33 cellular contexts compared by ENCODE assay signal in the genomic region with DNA sequence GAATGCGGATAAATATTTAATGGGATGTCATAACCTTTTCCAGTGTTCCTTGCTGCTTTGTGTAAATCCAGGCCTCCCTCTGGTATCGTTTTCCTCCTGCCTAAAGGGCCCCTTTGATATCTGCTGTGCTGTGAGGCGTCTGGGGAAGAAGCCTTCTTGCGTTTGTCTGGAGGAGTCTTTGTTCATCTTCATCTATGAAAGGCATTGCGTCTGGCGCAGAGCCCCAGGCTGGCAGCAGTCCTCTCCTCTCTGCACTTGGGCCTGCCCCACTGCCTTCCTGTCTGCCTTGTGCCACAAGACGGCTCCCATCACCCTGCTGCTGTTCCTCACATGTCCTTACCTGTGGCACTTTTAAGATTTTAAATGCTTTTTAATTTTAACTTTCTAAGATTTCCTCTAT. TPM values are rescaled to one million over a fixed set of nuclear protein-coding genes. Genes with fewer than 3 reads are reported as not detected.
"Had no signal": no experiment of that assay in that cellular context is flagged by ENCODE, and none has a peak within 500 bp of the region (broad histone marks: within the 10 kb centered on the region; RNA-seq: fewer than 3 reads in every experiment).

No MANE protein-coding gene starts in this region.

- H3K9me3 ChIP-seq: neutrophil, ovary, right atrium auricular region, right lobe of liver, suprapubic skin, thoracic aorta, tibial artery, upper lobe of right lung had no signal

- H3K27ac Mint-ChIP-seq: mesothelial cell of epicardium; naive B cell; natural killer cell; nephron progenitor cell; neural progenitor cell; progenitor cell of endocrine pancreas; stimulated activated naive CD8-positive, alpha-beta T cell treated with anti-CD3 and anti-CD28 coated beads, Interleukin-15, Interleukin-2, amounts not matched to agents 100 ng/mL and 50 ng/mL, for 24 hours had no signal

- H3K79me2 ChIP-seq: hepatocyte had no signal

- DNase-seq: left ventricle myocardium inferior; mesendoderm; naive B cell; natural killer cell; nephron progenitor cell; occipital lobe; ovary; right lobe of liver; stimulated activated CD4-positive, alpha-beta T cell treated with anti-CD3 and anti-CD28 coated beads, Interleukin-15, amount 100 ng/mL, for 24 hours; stimulated activated CD4-positive, alpha-beta T cell treated with anti-CD3 and anti-CD28 coated beads, Interleukin-2, amount 100 ng/mL, for 24 hours; stimulated activated CD4-positive, alpha-beta T cell treated with anti-CD3 and anti-CD28 coated beads, Interleukin-4, amount 100 ng/mL, for 1 hour; stimulated activated naive CD4-positive, alpha-beta T cell; tibial artery; trophoblast cell; upper lobe of right lung had no signal

- H2AFZ ChIP-seq: hepatocyte, neural progenitor cell had no signal

- H3K4me2 ChIP-seq: hepatocyte, neural progenitor cell, smooth muscle cell had no signal

- H3K36me3 ChIP-seq: neural progenitor cell, ovary had no signal

- H3K36me3 Mint-ChIP-seq: natural killer cell had no signal

- H3K4me3 Mint-ChIP-seq: mesothelial cell of epicardium; nephron progenitor cell; neural progenitor cell; stimulated activated naive CD8-positive, alpha-beta T cell treated with anti-CD3 and anti-CD28 coated beads, Interleukin-15, Interleukin-2, amounts not matched to agents 100 ng/mL and 50 ng/mL, for 24 hours had no signal

- ATAC-seq: natural killer cell, right lobe of liver, upper lobe of right lung had no signal

- H3K27me3 ChIP-seq: ovary, right atrium auricular region, right lobe of liver had no signal

- H3K4me3 ChIP-seq: hepatocyte, left ventricle myocardium inferior, lung, neural progenitor cell, ovary, right atrium auricular region, right lobe of liver, smooth muscle cell, suprapubic skin, thoracic aorta, tibial artery, upper lobe of right lung had no signal

- H3K9me3 Mint-ChIP-seq: nephron progenitor cell had no signal

- H3K9ac ChIP-seq: neural progenitor cell had no signal

- H3K4me1 ChIP-seq: right lobe of liver, suprapubic skin, tibial artery, upper lobe of right lung had no signal

- H3K27ac ChIP-seq: hepatocyte, neural progenitor cell, neutrophil, ovary, right lobe of liver, suprapubic skin, thoracic aorta, tibial artery, upper lobe of right lung had no signal

RNA-seq across cellular contexts. Expression of a gene that starts 9.8 kb away (rescaled TPM):
- total RNA-seq: kidney epithelial cell, left ventricle myocardium inferior, lower leg skin, lung, mesothelial cell of epicardium, occipital lobe, ovary, progenitor cell of endocrine pancreas, pulmonary artery endothelial cell, renal cortical epithelial cell, right atrium auricular region, skeletal muscle tissue, smooth muscle cell, subcutaneous adipose tissue, suprapubic skin, thoracic aorta, upper lobe of right lung had no signal

RNA-seq across cellular contexts. Expression of a gene that starts 45.6 kb away (rescaled TPM):
- total RNA-seq: mononuclear cell, natural killer cell had no signal
